In genomic region chr1:185431612-185432011, GRCh38 we compare ENCODE assay signal across 17 cellular contexts.
DNase-seq lines count a peak whose midpoint lies in the region; ATAC-seq and TF ChIP-seq lines count a peak whose summit lies in the region.
"Had no signal": no experiment of that assay in that cellular context is flagged by ENCODE, and none has a peak within 500 bp of the region (broad histone marks: within the 10 kb centered on the region; RNA-seq: fewer than 3 reads in every experiment).

No MANE protein-coding gene starts in this region.

- no peaks in the 10 kb centered on the region for H4K20me1 ChIP-seq in GM23338 (replicated peaks; ENCODE audit: insufficient read depth)
- H4K20me1 ChIP-seq: BLaER1 had no signal

- intact Hi-C loops in natural killer cell (cut with micrococcal nuclease) = no loop called here

- H3K36me3 Mint-ChIP-seq in T-helper 1 cell treated with Interleukin-12 subunit alpha and Interleukin-12 subunit beta and Interleukin-4 antibody, amounts not matched to agents 30 μg/mL and 1 μg/mL, for 36 hours (ENCODE audit: low read depth) = peaks cover 31% of the 10 kb centered on the region
- H3K36me3 Mint-ChIP-seq in GM23338 (ENCODE audit: low read depth) = no peaks in the 10 kb centered on the region
- no peaks in the 10 kb centered on the region for H3K36me3 Mint-ChIP-seq in natural killer cell
- H3K36me3 Mint-ChIP-seq: CD4-positive, CD25-positive, alpha-beta regulatory T cell; CD8-positive, alpha-beta T cell had no signal

- no peaks in the 10 kb centered on the region for H3K27me3 Mint-ChIP-seq in T-helper 1 cell treated with Interleukin-12 subunit alpha and Interleukin-12 subunit beta and Interleukin-4 antibody, amounts not matched to agents 30 μg/mL and 1 μg/mL, for 36 hours (ENCODE audit: low read depth)
- H3K27me3 Mint-ChIP-seq in GM23338 (ENCODE audit: insufficient read depth, low read depth, poor library complexity) = peaks cover 2% of the 10 kb centered on the region
- H3K27me3 Mint-ChIP-seq in natural killer cell (ENCODE audit: low read depth in 2 of 2) = no peaks in the 10 kb centered on the region
- H3K27me3 Mint-ChIP-seq: B cell; CD4-positive, CD25-positive, alpha-beta regulatory T cell had no signal

- H3K27ac Mint-ChIP-seq in T-helper 1 cell treated with Interleukin-12 subunit alpha and Interleukin-12 subunit beta and Interleukin-4 antibody, amounts not matched to agents 30 μg/mL and 1 μg/mL, for 36 hours = peak overlapping the region; percentile 4
- H3K27ac Mint-ChIP-seq in GM23338 (no peak overlapping the region), natural killer cell (peak overlapping the region; percentile 59 to 62)
- H3K27ac Mint-ChIP-seq: B cell; CD4-positive, CD25-positive, alpha-beta regulatory T cell; CD8-positive, alpha-beta T cell had no signal

- H3K9me3 Mint-ChIP-seq in T-helper 1 cell treated with Interleukin-12 subunit alpha and Interleukin-12 subunit beta and Interleukin-4 antibody, amounts not matched to agents 30 μg/mL and 1 μg/mL, for 36 hours = peaks cover 40% of the 10 kb centered on the region
- H3K9me3 Mint-ChIP-seq in GM23338 (no peaks in the 10 kb centered on the region), natural killer cell (peaks cover 0 to 2% of the 10 kb centered on the region in 2 donors)
- H3K9me3 Mint-ChIP-seq: CD8-positive, alpha-beta T cell had no signal

- H2AFZ ChIP-seq in GM23338 = peak overlapping the region; percentile 18; the same call in 1 of the 2 replicates

- TF ChIP-seq CTCF in GM23338 (conservative IDR thresholded peaks at IDR 0.05; ENCODE audit: low read depth in 2 of 2) = no peak
- TF ChIP-seq CTCF in natural killer cell (IDR thresholded peaks at IDR 0.05) = no peak

- H3K27ac ChIP-seq in GM23338 (ENCODE audit: low read depth) = no peak overlapping the region
- no peak overlapping the region for H3K27ac ChIP-seq in effector memory CD4-positive, alpha-beta T cell (ENCODE audit: insufficient read depth, low read length, poor library complexity, severe bottlenecking)
- H3K27ac ChIP-seq: 22Rv1, BLaER1, C4-2B had no signal

- H3K4me3 Mint-ChIP-seq in T-helper 1 cell treated with Interleukin-12 subunit alpha and Interleukin-12 subunit beta and Interleukin-4 antibody, amounts not matched to agents 30 μg/mL and 1 μg/mL, for 36 hours = no peak overlapping the region
- no peak overlapping the region for H3K4me3 Mint-ChIP-seq in GM23338
- H3K4me3 Mint-ChIP-seq in natural killer cell = no peak overlapping the region
- H3K4me3 Mint-ChIP-seq: B cell; CD4-positive, CD25-positive, alpha-beta regulatory T cell; CD8-positive, alpha-beta T cell had no signal

- H3K4me3 ChIP-seq in GM23338 = no peak overlapping the region
- H3K4me3 ChIP-seq in effector memory CD4-positive, alpha-beta T cell (ENCODE audit: insufficient read depth, low read depth, low read length, poor library complexity, severe bottlenecking) = no peak overlapping the region
- H3K4me3 ChIP-seq: BLaER1 had no signal

- no peaks in the 10 kb centered on the region for H3K4me1 ChIP-seq in GM23338 (ENCODE audit: insufficient read depth)
- H3K4me1 ChIP-seq in effector memory CD4-positive, alpha-beta T cell (ENCODE audit: control insufficient read depth, insufficient read depth, low read length, poor library complexity, severe bottlenecking) = no peaks in the 10 kb centered on the region
- H3K4me1 ChIP-seq: BLaER1, Caco-2 had no signal

- no peaks in the 10 kb centered on the region for H3K9me2 ChIP-seq in GM23338 (ENCODE audit: insufficient read depth)

- no peaks in the 10 kb centered on the region for H3F3A ChIP-seq in GM23338 (replicated peaks; ENCODE audit: low read depth)

- DNase-seq in T-helper 1 cell (no peak), GM23338 (ENCODE audit: low spot score) (no peak), natural killer cell (no peak)
- DNase-seq in effector memory CD4-positive, alpha-beta T cell = no peak
- DNase-seq: Caco-2; CD4-positive, CD25-positive, alpha-beta regulatory T cell; CD8-positive, alpha-beta T cell; DMS153; DND-41; H7; HCEC 1CT had no signal

- peaks cover 40% of the 10 kb centered on the region for H3K4me1 Mint-ChIP-seq in T-helper 1 cell treated with Interleukin-12 subunit alpha and Interleukin-12 subunit beta and Interleukin-4 antibody, amounts not matched to agents 30 μg/mL and 1 μg/mL, for 36 hours (ENCODE audit: low read depth)
- no peaks in the 10 kb centered on the region; the same call in 1 of the 3 replicates for H3K4me1 Mint-ChIP-seq in GM23338
- H3K4me1 Mint-ChIP-seq in natural killer cell = peaks cover 11 to 51% of the 10 kb centered on the region in 2 donors
- H3K4me1 Mint-ChIP-seq: B cell; CD4-positive, CD25-positive, alpha-beta regulatory T cell had no signal

- ATAC-seq in GM23338 (no peak), natural killer cell (peak in 1 of 3 donors; percentile 58), HG03469 (IDR thresholded peaks at IDR 0.05; ENCODE audit: unreplicated experiment) (no peak)
- ATAC-seq: CD8-positive, alpha-beta T cell had no signal

- no peaks in the 10 kb centered on the region for H3K27me3 ChIP-seq in GM23338 (ENCODE audit: insufficient read depth)
- H3K27me3 ChIP-seq in effector memory CD4-positive, alpha-beta T cell (replicated peaks; ENCODE audit: control insufficient read depth, insufficient read depth, low read length, poor library complexity, severe bottlenecking) = no peaks in the 10 kb centered on the region
- H3K27me3 ChIP-seq: BLaER1 had no signal

- no peaks in the 10 kb centered on the region for H3K36me3 ChIP-seq in GM23338 (ENCODE audit: insufficient read depth)
- no peaks in the 10 kb centered on the region for H3K36me3 ChIP-seq in effector memory CD4-positive, alpha-beta T cell (ENCODE audit: control insufficient read depth, insufficient read depth, low read length)
- H3K36me3 ChIP-seq: BLaER1 had no signal

- H3K4me2 ChIP-seq in GM23338 = no peak overlapping the region
- H3K4me2 ChIP-seq: BLaER1 had no signal

- no peaks in the 10 kb centered on the region for H3K9me3 ChIP-seq in effector memory CD4-positive, alpha-beta T cell (ENCODE audit: control insufficient read depth, low read length)
- H3K9me3 ChIP-seq: Caco-2 had no signal

- no peaks in the 10 kb centered on the region for H3K79me2 ChIP-seq in GM23338 (replicated peaks; ENCODE audit: insufficient read depth)

TF ChIP-seq in GM23338, 12 proteins besides CTCF, POLR2A, EP300 and RAD21 (continues in another document):
- TF ChIP-seq EZH2phosphoT487 (IDR thresholded peaks at IDR 0.05; ENCODE audit: unreplicated experiment) (no peak), STAT1 (IDR thresholded peaks at IDR 0.05; ENCODE audit: unreplicated experiment) (no peak), ZNF114 (CRISPR knock-in tag; IDR thresholded peaks at IDR 0.05) (no peak), ETS1 (IDR thresholded peaks at IDR 0.05) (no peak), EZH2 (IDR thresholded peaks at IDR 0.05; ENCODE audit: low read depth, unreplicated experiment) (no peak)
